ENCODE assay signal across 23 cellular contexts in the genomic region with DNA sequence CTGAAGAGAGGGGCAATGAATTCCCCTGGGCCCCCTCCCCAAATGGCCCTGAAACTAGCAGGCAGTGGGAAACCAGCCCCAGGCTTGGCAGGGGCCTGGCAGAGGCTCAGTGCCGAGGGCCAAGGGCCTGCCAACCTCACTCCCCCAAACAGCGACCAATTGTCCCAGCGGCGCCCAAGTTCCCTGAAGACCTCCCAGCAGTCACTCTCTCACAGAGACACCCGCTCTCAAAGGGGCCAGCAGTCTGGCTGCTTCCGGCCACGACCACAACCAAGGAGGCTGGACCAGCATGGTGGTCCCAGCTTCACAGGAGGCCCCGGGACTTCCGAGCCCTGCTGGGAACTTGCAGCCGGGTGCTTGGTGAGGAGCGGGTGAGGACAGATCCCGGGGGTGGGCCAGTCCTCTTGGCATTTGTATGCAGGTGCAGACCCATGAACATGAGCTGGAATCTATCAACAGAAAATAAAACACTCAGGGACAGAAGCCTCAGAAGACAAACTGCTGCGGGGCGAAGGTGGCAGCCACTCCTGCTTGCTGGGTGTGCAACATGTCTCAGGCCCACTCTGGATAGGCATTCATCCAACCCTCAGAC. TPM values are rescaled to one million over a fixed set of nuclear protein-coding genes. Genes with fewer than 3 reads are reported as not detected.
"Had no signal": no experiment of that assay in that cellular context is flagged by ENCODE, and none has a peak within 500 bp of the region (broad histone marks: within the 10 kb centered on the region; RNA-seq: fewer than 3 reads in every experiment).

No MANE protein-coding gene starts in this region.

- H3K27me3 ChIP-seq: breast epithelium, pancreas, right atrium auricular region, uterus had no signal

- ATAC-seq: left lung, natural killer cell, T-cell had no signal

- H3K4me3 Mint-ChIP-seq: activated CD4-positive, alpha-beta T cell treated with anti-CD3 and anti-CD28 coated beads, Interleukin-2, amount 10 ng/mL, durations not matched to agents 7 days and 5 days; activated naive CD4-positive, alpha-beta T cell treated with anti-CD3 and anti-CD28 coated beads, Interleukin-2, amount 50 U/mL, for 24 hours; mesothelial cell of epicardium; natural killer cell; T-cell; T-helper 2 cell treated with Interferon-gamma antibody and Interleukin-4, amounts not matched to agents 5 μg/mL and 100 μg/mL, for 36 hours had no signal

- H3K27ac ChIP-seq: breast epithelium, heart right ventricle, left lung, pancreas, psoas muscle, right atrium auricular region, spleen, tibial artery, uterus, VCaP had no signal

- H3K27ac Mint-ChIP-seq: activated CD4-positive, alpha-beta T cell treated with anti-CD3 and anti-CD28 coated beads, Interleukin-2, amount 10 ng/mL, durations not matched to agents 7 days and 5 days; activated naive CD4-positive, alpha-beta T cell treated with anti-CD3 and anti-CD28 coated beads, Interleukin-2, amount 50 U/mL, for 24 hours; mesothelial cell of epicardium; natural killer cell; T-cell; T-helper 2 cell treated with Interferon-gamma antibody and Interleukin-4, amounts not matched to agents 5 μg/mL and 100 μg/mL, for 36 hours had no signal

- H3K36me3 Mint-ChIP-seq: activated naive CD4-positive, alpha-beta T cell treated with anti-CD3 and anti-CD28 coated beads, Interleukin-2, amount 50 U/mL, for 24 hours; mesothelial cell of epicardium; natural killer cell; T-cell had no signal

- H3K4me1 Mint-ChIP-seq: activated naive CD4-positive, alpha-beta T cell treated with anti-CD3 and anti-CD28 coated beads, Interleukin-2, amount 50 U/mL, for 24 hours; mesothelial cell of epicardium; natural killer cell had no signal

- DNase-seq: activated CD4-positive, alpha-beta T cell treated with anti-CD3 and anti-CD28 coated beads, Interleukin-2, amount 10 ng/mL, durations not matched to agents 7 days and 5 days; activated CD4-positive, CD25-positive, alpha-beta regulatory T cell treated with anti-CD3 and anti-CD28 coated beads, Interleukin-2, amount 50 U/mL, for 72 hours; activated gamma-delta T cell treated with Interleukin-2 at 50 U/mL for 16 hours; activated T-cell treated with anti-CD3 and anti-CD28 coated beads, Interleukin-2, amount 50 U/mL, for 1 hour; cerebellar nuclear complex; effector CD4-positive, alpha-beta T cell; heart right ventricle; natural killer cell; pancreas; spleen; stimulated activated CD4-positive, alpha-beta T cell treated with anti-CD3 and anti-CD28 coated beads, Interleukin-4, amount 100 ng/mL, for 1 hour; stimulated activated naive CD8-positive, alpha-beta T cell treated with anti-CD3 and anti-CD28 coated beads, Interleukin-15, Interleukin-2, amounts not matched to agents 100 U/mL and 50 U/mL, for 24 hours; T-cell; tibial artery; uterus had no signal

- H3K27me3 Mint-ChIP-seq: activated CD4-positive, alpha-beta T cell treated with anti-CD3 and anti-CD28 coated beads, Interleukin-2, amount 10 ng/mL, durations not matched to agents 7 days and 5 days; activated naive CD4-positive, alpha-beta T cell treated with anti-CD3 and anti-CD28 coated beads, Interleukin-2, amount 50 U/mL, for 24 hours had no signal

- H3K9me3 Mint-ChIP-seq: activated naive CD4-positive, alpha-beta T cell treated with anti-CD3 and anti-CD28 coated beads, Interleukin-2, amount 50 U/mL, for 24 hours; natural killer cell; T-helper 2 cell treated with Interferon-gamma antibody and Interleukin-4, amounts not matched to agents 5 μg/mL and 100 μg/mL, for 36 hours had no signal

RNA-seq across cellular contexts. Expression of a gene that starts 17.5 kb away (rescaled TPM):
- total RNA-seq: activated CD4-positive, alpha-beta T cell treated with anti-CD3 and anti-CD28 coated beads, Interleukin-2, amount 10 ng/mL, durations not matched to agents 7 days and 5 days had no signal
